Comparison of ENCODE assay signal across 22 cellular contexts in the genomic region with DNA sequence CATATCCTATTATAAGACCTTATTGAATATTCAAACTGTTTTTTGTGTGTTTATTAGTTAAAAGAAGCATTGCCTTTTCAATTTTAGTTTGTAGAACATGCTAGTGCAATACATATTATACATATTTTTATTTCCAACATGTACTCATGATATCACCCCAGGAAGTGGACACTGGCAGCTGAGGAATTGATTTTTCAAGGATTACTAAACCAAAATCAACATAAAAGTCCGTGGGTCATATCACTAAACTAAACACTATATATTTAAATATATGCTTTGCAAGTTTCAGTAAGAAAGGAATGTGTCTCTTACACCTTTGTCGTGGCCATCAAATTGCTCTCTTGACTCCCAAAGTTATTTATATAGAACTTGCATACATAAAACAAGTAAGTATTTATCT.
"Had no signal": no experiment of that assay in that cellular context is flagged by ENCODE, and none has a peak within 500 bp of the region (broad histone marks: within the 10 kb centered on the region; RNA-seq: fewer than 3 reads in every experiment).

No MANE protein-coding gene starts in this region.

- H3K27ac Mint-ChIP-seq: activated CD8-positive, alpha-beta T cell treated with anti-CD3 and anti-CD28 coated beads for 36 hours; activated naive CD8-positive, alpha-beta T cell; activated T-cell treated with anti-CD3 and anti-CD28 coated beads, Interleukin-2, amount 50 U/mL, for 72 hours; T-helper 2 cell treated with Interferon-gamma antibody and Interleukin-4, amounts not matched to agents 5 μg/mL and 100 μg/mL, for 36 hours had no signal

- H3K27me3 Mint-ChIP-seq: activated CD8-positive, alpha-beta T cell treated with anti-CD3 and anti-CD28 coated beads for 36 hours; activated naive CD8-positive, alpha-beta T cell had no signal

- H3K36me3 Mint-ChIP-seq: activated naive CD8-positive, alpha-beta T cell had no signal

- H3K4me3 ChIP-seq: breast epithelium, SJSA1 had no signal

- H3K4me3 Mint-ChIP-seq: activated CD8-positive, alpha-beta T cell treated with anti-CD3 and anti-CD28 coated beads for 36 hours; activated naive CD8-positive, alpha-beta T cell; activated T-cell treated with anti-CD3 and anti-CD28 coated beads, Interleukin-2, amount 50 U/mL, for 72 hours; T-helper 2 cell treated with Interferon-gamma antibody and Interleukin-4, amounts not matched to agents 5 μg/mL and 100 μg/mL, for 36 hours had no signal

- ATAC-seq: activated CD4-positive, CD25-positive, alpha-beta regulatory T cell treated with anti-CD3 and anti-CD28 coated beads, Interleukin-2, amount 50 U/mL, for 24 hours; activated CD8-positive, alpha-beta T cell treated with anti-CD3 and anti-CD28 coated beads for 36 hours; activated T-cell treated with anti-CD3 and anti-CD28 coated beads, Interleukin-2, amount 50 U/mL, for 72 hours; SK-N-SH treated with all-trans-retinoic acid at 6 μM for 48 hours had no signal

- DNase-seq: activated CD4-positive, alpha-beta T cell treated with anti-CD3 and anti-CD28 coated beads for 4 hours; activated CD8-positive, alpha-beta memory T cell treated with anti-CD3 and anti-CD28 coated beads, Interleukin-2, amount 50 U/mL, for 4 hours; activated CD8-positive, alpha-beta T cell treated with anti-CD3 and anti-CD28 coated beads for 36 hours; activated naive CD4-positive, alpha-beta T cell; activated T-cell treated with anti-CD3 and anti-CD28 coated beads, Interleukin-2, amount 50 U/mL, for 72 hours; caudate nucleus; Kasumi-1; KBM-7; NCI-H1105 treated with DMSO at 0.1 percent for 48 hours; NCI-H1694; NCI-H2029 treated with DMSO at 0.1 percent for 48 hours; NCI-H510A treated with DMSO at 0.1 percent for 48 hours; NCI-H69; NK-92 treated with Interleukin-12 subunit alpha and Interleukin-12 subunit beta, amount 100 ng/mL, for 24 hours; SHP77; SW 1271 had no signal
